ENCODE assay signal across 8 cellular contexts in genomic region chr1:20521960-20522861, GRCh38. TPM values are rescaled to one million over a fixed set of nuclear protein-coding genes. Genes with fewer than 3 reads are reported as not detected.
DNase-seq lines count a peak whose midpoint lies in the region; ATAC-seq and TF ChIP-seq lines count a peak whose summit lies in the region.

No MANE protein-coding gene starts in this region.

- H3F3A ChIP-seq in GM23338 (replicated peaks; ENCODE audit: low read depth): no peaks in the 10 kb centered on the region

- no peaks in the 10 kb centered on the region for H4K20me1 ChIP-seq in GM23338 (replicated peaks; ENCODE audit: insufficient read depth)

- H3K27ac ChIP-seq in GM23338 (ENCODE audit: low read depth): no peak overlapping the region

- TF ChIP-seq CTCF in AG04449 (IDR thresholded peaks at IDR 0.05; ENCODE audit: insufficient read depth, low read length, missing control alignments): peak; percentile 76
- peak; percentile 95 to 99 for TF ChIP-seq CTCF in GM23338 (conservative IDR thresholded peaks at IDR 0.05; ENCODE audit: low read depth in 2 of 2)
- peak; percentile 93 for TF ChIP-seq CTCF in chondrocyte (IDR thresholded peaks at IDR 0.05)

- peak; percentile 10 for DNase-seq in AG04449 (ENCODE audit: low read depth, low spot score)
- peak; percentile 96 for DNase-seq in GM23338 (ENCODE audit: low spot score)
- peak; percentile 68 for DNase-seq in NCI-H345 treated with DMSO at 0.1 percent for 48 hours (lab: John Stamatoyannopoulos, UW; ENCODE audit: unreplicated experiment)
- peak; percentile 62 for DNase-seq in activated CD4-positive, CD25-positive, alpha-beta regulatory T cell treated with anti-CD3 and anti-CD28 coated beads, Interleukin-2, amount 50 U/mL, for 72 hours
- no peak for DNase-seq in chondrocyte (ENCODE audit: low spot score)
- DNase-seq in left kidney (ENCODE audit: low read depth, low spot score): peak; percentile 93
- DNase-seq in stimulated activated CD4-positive, alpha-beta T cell treated with anti-CD3 and anti-CD28 coated beads, Interleukin-2, amount 100 ng/mL, for 24 hours: peak; percentile 74 to 78

- H3K36me3 Mint-ChIP-seq in GM23338 (ENCODE audit: low read depth) (no peaks in the 10 kb centered on the region), chondrocyte (ENCODE audit: low read depth) (no peaks in the 10 kb centered on the region)

- H3K4me1 Mint-ChIP-seq in GM23338 (peaks cover 2% of the 10 kb centered on the region; the same call in 1 of the 3 replicates), chondrocyte (ENCODE audit: low read depth) (peaks cover 6% of the 10 kb centered on the region)

- H3K4me3 Mint-ChIP-seq in GM23338 (peak overlapping the region; percentile 26), chondrocyte (ENCODE audit: unreplicated experiment) (no peak overlapping the region)

- H2AFZ ChIP-seq in GM23338: peak overlapping the region; percentile 88

- H3K4me3 ChIP-seq in AG04449 (ENCODE audit: low read depth, low read length) (0 out of 2 replicates have a peak overlapping the region, but pooled peaks have one; percentile 18), GM23338 (peak overlapping the region; percentile 40)

- H3K79me2 ChIP-seq in GM23338 (replicated peaks; ENCODE audit: insufficient read depth): no peaks in the 10 kb centered on the region

- H3K9me2 ChIP-seq in GM23338 (ENCODE audit: insufficient read depth): no peaks in the 10 kb centered on the region

- H3K4me2 ChIP-seq in GM23338: peak overlapping the region; percentile 63; the same call in 1 of the 2 replicates

- POLR2A ChIA-PET in AG04449 (lab: Yijun Ruan, JAX): interaction anchor here (0.6 kb wide), 1 partner anchor 113 kb away, joined by 3 read pairs; no protein-coding TSS in a partner anchor

- peak; percentile 93 for ATAC-seq in GM23338
- no peak for ATAC-seq in HG02623 (IDR thresholded peaks at IDR 0.05; ENCODE audit: unreplicated experiment)

- H3K4me1 ChIP-seq in GM23338 (ENCODE audit: insufficient read depth): no peaks in the 10 kb centered on the region

- H3K27ac Mint-ChIP-seq in GM23338 (no peak overlapping the region), chondrocyte (ENCODE audit: unreplicated experiment) (no peak overlapping the region)

- no peaks in the 10 kb centered on the region; the same call in 2 of the 3 replicates for H3K9me3 Mint-ChIP-seq in GM23338
- H3K9me3 Mint-ChIP-seq in chondrocyte (ENCODE audit: low read depth): no peaks in the 10 kb centered on the region

- peaks cover 8% of the 10 kb centered on the region for H3K27me3 Mint-ChIP-seq in GM23338 (ENCODE audit: insufficient read depth, low read depth, poor library complexity)
- peaks cover 28% of the 10 kb centered on the region for H3K27me3 Mint-ChIP-seq in chondrocyte (ENCODE audit: low read depth)

- CTCF ChIA-PET in AG04449 (lab: Yijun Ruan, JAX): interaction anchor here (0.6 to 9.0 kb wide), 26 partner anchors 9 to 846 kb away, joined by 3 to 323 read pairs (median 4); partner anchors contain the start of genes DDOST and PINK1

- H3K36me3 ChIP-seq in GM23338 (ENCODE audit: insufficient read depth): no peaks in the 10 kb centered on the region

- no peaks in the 10 kb centered on the region for H3K27me3 ChIP-seq in GM23338 (ENCODE audit: insufficient read depth)

TF ChIP-seq in GM23338, 12 proteins besides CTCF, POLR2A, EP300 and RAD21 (continues in another document):
- TF ChIP-seq, protein P1, sequence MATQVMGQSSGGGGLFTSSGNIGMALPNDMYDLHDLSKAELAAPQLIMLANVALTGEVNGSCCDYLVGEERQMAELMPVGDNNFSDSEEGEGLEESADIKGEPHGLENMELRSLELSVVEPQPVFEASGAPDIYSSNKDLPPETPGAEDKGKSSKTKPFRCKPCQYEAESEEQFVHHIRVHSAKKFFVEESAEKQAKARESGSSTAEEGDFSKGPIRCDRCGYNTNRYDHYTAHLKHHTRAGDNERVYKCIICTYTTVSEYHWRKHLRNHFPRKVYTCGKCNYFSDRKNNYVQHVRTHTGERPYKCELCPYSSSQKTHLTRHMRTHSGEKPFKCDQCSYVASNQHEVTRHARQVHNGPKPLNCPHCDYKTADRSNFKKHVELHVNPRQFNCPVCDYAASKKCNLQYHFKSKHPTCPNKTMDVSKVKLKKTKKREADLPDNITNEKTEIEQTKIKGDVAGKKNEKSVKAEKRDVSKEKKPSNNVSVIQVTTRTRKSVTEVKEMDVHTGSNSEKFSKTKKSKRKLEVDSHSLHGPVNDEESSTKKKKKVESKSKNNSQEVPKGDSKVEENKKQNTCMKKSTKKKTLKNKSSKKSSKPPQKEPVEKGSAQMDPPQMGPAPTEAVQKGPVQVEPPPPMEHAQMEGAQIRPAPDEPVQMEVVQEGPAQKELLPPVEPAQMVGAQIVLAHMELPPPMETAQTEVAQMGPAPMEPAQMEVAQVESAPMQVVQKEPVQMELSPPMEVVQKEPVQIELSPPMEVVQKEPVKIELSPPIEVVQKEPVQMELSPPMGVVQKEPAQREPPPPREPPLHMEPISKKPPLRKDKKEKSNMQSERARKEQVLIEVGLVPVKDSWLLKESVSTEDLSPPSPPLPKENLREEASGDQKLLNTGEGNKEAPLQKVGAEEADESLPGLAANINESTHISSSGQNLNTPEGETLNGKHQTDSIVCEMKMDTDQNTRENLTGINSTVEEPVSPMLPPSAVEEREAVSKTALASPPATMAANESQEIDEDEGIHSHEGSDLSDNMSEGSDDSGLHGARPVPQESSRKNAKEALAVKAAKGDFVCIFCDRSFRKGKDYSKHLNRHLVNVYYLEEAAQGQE (IDR thresholded peaks at IDR 0.05; ENCODE audit: unreplicated experiment): no peak
- TF ChIP-seq EZH2phosphoT487 (IDR thresholded peaks at IDR 0.05; ENCODE audit: unreplicated experiment) (no peak), POLR2AphosphoS5 (IDR thresholded peaks at IDR 0.05; ENCODE audit: low read depth) (no peak), JUNB (IDR thresholded peaks at IDR 0.05; ENCODE audit: unreplicated experiment) (no peak), STAT1 (IDR thresholded peaks at IDR 0.05; ENCODE audit: unreplicated experiment) (no peak), ZNF114 (CRISPR knock-in tag; IDR thresholded peaks at IDR 0.05) (no peak), ZNF331 (CRISPR knock-in tag; IDR thresholded peaks at IDR 0.05; ENCODE audit: low read depth) (no peak), NANOG (IDR thresholded peaks at IDR 0.05; ENCODE audit: borderline replicate concordance) (no peak), EZH2 (IDR thresholded peaks at IDR 0.05; ENCODE audit: low read depth, unreplicated experiment) (no peak), CREB1 (CRISPR knock-in tag; IDR thresholded peaks at IDR 0.05; ENCODE audit: low read depth) (no peak)
- TF ChIP-seq, protein P2, sequence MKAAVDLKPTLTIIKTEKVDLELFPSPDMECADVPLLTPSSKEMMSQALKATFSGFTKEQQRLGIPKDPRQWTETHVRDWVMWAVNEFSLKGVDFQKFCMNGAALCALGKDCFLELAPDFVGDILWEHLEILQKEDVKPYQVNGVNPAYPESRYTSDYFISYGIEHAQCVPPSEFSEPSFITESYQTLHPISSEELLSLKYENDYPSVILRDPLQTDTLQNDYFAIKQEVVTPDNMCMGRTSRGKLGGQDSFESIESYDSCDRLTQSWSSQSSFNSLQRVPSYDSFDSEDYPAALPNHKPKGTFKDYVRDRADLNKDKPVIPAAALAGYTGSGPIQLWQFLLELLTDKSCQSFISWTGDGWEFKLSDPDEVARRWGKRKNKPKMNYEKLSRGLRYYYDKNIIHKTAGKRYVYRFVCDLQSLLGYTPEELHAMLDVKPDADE (IDR thresholded peaks at IDR 0.05): no peak

RNA-seq across cellular contexts. Expression of gene MUL1, which starts 14.3 kb away (rescaled TPM):
- 23.7 and 26.2 TPM in 2 replicates for total RNA-seq in GM23338 (2014; rRNA removed; shearing (Covaris generic))
- polyA plus RNA-seq in GM23338 (2016; fragmentation: Nextera tagmentation; extraction: Ambion mirVana): 8.1 and 8.9 TPM in 2 replicates
- total RNA-seq in chondrocyte: 30.8 to 38.2 TPM (median 36.2 TPM) in 3 replicates

RNA-seq across cellular contexts. Expression of gene FAM43B, which starts 30.2 kb away (rescaled TPM):
- total RNA-seq in GM23338 (2014; rRNA removed; shearing (Covaris generic)): 3.0 and 3.6 TPM in 2 replicates
- 0.66 and 1.1 TPM in 2 replicates for polyA plus RNA-seq in GM23338 (2016; fragmentation: Nextera tagmentation; extraction: Ambion mirVana)
- total RNA-seq in chondrocyte: 0.52 to 2.5 TPM (median 0.82 TPM) in 3 replicates

RNA-seq across cellular contexts. Expression of gene CAMK2N1, which starts 36.2 kb away (rescaled TPM):
- total RNA-seq in GM23338 (2014; rRNA removed; shearing (Covaris generic)): 0.52 and 0.82 TPM in 2 replicates
- polyA plus RNA-seq in GM23338 (2016; fragmentation: Nextera tagmentation; extraction: Ambion mirVana): 2.9 and 4.6 TPM in 2 replicates
- total RNA-seq in chondrocyte: 8.7 to 13.2 TPM (median 12.9 TPM) in 3 replicates
